ENCODE assay signal across 19 cellular contexts in the genomic region with DNA sequence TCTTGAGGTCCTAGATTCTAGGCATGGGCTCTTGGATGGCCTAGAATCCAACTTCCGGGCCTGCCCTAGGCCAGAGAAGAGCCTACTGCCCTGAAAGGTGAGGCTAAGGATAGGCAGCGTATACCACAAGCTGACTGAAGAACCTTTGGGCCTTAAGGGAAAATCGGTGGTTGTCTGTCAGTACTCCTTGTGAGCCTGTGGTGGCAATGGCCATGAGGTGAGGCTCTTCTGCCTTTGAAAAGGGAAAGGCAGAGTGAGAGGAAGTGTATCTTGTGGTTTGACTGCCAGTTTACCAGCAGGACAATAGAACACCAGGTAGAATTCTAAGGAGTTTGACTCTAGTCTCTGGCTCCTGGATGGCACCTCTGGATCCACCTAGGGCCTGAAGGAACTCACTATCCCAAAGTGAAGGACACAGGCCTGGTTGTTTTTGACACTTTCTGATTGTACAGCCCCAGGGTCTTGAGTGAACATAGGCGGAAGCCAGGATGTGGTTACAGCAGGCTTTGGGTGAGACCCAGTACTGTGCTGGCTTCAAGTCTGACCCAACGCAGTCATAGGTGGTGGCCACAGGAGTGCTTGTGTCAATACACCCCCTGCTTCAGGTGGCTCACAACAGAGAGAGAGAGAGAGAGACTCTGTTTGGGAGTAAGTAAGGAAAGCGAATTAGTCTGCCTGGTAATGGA. TPM values are rescaled to one million over a fixed set of nuclear protein-coding genes. Genes with fewer than 3 reads are reported as not detected.
"Had no signal": no experiment of that assay in that cellular context is flagged by ENCODE, and none has a peak within 500 bp of the region (broad histone marks: within the 10 kb centered on the region; RNA-seq: fewer than 3 reads in every experiment).

No MANE protein-coding gene starts in this region.

- H3K4me2 ChIP-seq: SK-N-SH had no signal

- H3K27ac Mint-ChIP-seq: activated naive CD8-positive, alpha-beta T cell; activated T-helper 1 cell treated with anti-CD3 and anti-CD28 coated beads, Interleukin-12 subunit alpha, Interleukin-12 subunit beta, Interleukin-2, Interleukin-4 antibody, amounts not matched to agents 30 ng/mL and 10 ng/mL and 1 ng/mL, durations not matched to agents 14 hours and 24 hours and 36 hours; stimulated activated naive CD8-positive, alpha-beta T cell treated with anti-CD3 and anti-CD28 coated beads, Interleukin-15, Interleukin-2, amounts not matched to agents 100 ng/mL and 50 ng/mL, for 24 hours had no signal

- H3K27me3 ChIP-seq: pancreas, testis had no signal

- H3K9ac ChIP-seq: SK-N-SH had no signal

- H3K9me3 Mint-ChIP-seq: activated T-helper 1 cell treated with anti-CD3 and anti-CD28 coated beads, Interleukin-12 subunit alpha, Interleukin-12 subunit beta, Interleukin-2, Interleukin-4 antibody, amounts not matched to agents 30 ng/mL and 10 ng/mL and 1 ng/mL, durations not matched to agents 14 hours and 24 hours and 36 hours; stimulated activated naive CD8-positive, alpha-beta T cell treated with anti-CD3 and anti-CD28 coated beads, Interleukin-15, Interleukin-2, amounts not matched to agents 100 ng/mL and 50 ng/mL, for 24 hours had no signal

- H3K27me3 Mint-ChIP-seq: stimulated activated naive CD8-positive, alpha-beta T cell treated with anti-CD3 and anti-CD28 coated beads, Interleukin-15, Interleukin-2, amounts not matched to agents 100 ng/mL and 50 ng/mL, for 24 hours had no signal

- FAIRE-seq: endometrium had no signal

- H3K4me1 ChIP-seq: breast epithelium, pancreas, testis had no signal

- H3K4me3 Mint-ChIP-seq: activated naive CD8-positive, alpha-beta T cell; activated T-helper 1 cell treated with anti-CD3 and anti-CD28 coated beads, Interleukin-12 subunit alpha, Interleukin-12 subunit beta, Interleukin-2, Interleukin-4 antibody, amounts not matched to agents 30 ng/mL and 10 ng/mL and 1 ng/mL, durations not matched to agents 14 hours and 24 hours and 36 hours; neural crest cell; stimulated activated naive CD8-positive, alpha-beta T cell treated with anti-CD3 and anti-CD28 coated beads, Interleukin-15, Interleukin-2, amounts not matched to agents 100 ng/mL and 50 ng/mL, for 24 hours had no signal

- ATAC-seq: esophagus mucosa, left colon, pancreas had no signal

- DNase-seq: activated CD4-positive, alpha-beta T cell treated with anti-CD3 and anti-CD28 coated beads, Interleukin-2, amount 50 U/mL, for 4 hours; anterior cingulate cortex; dorsolateral prefrontal cortex; left colon; pancreas; SK-N-SH; stimulated activated CD4-positive, alpha-beta T cell treated with anti-CD3 and anti-CD28 coated beads, Interleukin-2, amount 100 ng/mL, for 48 hours; testis had no signal

- H3K4me3 ChIP-seq: breast epithelium, dorsolateral prefrontal cortex, pancreas, testis had no signal

- H3K9me3 ChIP-seq: pancreas, SK-N-SH, testis had no signal

- H3K27ac ChIP-seq: breast epithelium, dorsolateral prefrontal cortex, pancreas, testis had no signal

- H3K9me2 ChIP-seq: SK-N-SH had no signal

- H3K36me3 ChIP-seq: breast epithelium, pancreas had no signal

RNA-seq across cellular contexts. Expression of a gene that starts 20.9 kb away (rescaled TPM):
- total RNA-seq: activated T-helper 1 cell treated with anti-CD3 and anti-CD28 coated beads, Interleukin-12 subunit alpha, Interleukin-12 subunit beta, Interleukin-2, Interleukin-4 antibody, amounts not matched to agents 30 ng/mL and 10 ng/mL and 1 ng/mL, durations not matched to agents 14 hours and 24 hours and 36 hours; dorsolateral prefrontal cortex; esophagus mucosa; fibroblast of villous mesenchyme; left colon; mucosa of gallbladder; pancreas; T-helper 2 cell treated with Interferon-gamma antibody and Interleukin-4, amounts not matched to agents 100 ng/mL and 5 ng/mL, for 36 hours; ureter had no signal
- polyA plus RNA-seq: pancreas, SK-N-SH had no signal
